ENCODE assay signal across 29 cellular contexts in the genomic region with DNA sequence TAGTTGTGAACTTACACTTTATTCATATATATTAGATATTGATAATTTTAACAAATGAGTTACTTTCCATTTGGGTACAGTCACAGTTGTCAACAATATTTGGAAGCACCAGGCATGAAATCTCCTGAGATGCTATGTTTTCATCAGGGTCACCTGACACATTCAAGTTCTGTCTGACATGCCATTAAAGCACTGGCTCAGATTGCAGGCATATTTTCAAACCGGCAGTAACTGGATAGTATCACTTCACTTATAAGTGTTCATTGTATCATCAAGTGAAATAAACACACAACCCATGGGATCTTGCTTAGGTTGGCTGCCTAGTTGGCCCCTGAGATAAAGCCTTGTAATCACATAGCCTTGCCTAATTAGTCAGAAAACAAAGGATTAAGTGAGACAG. TPM values are rescaled to one million over a fixed set of nuclear protein-coding genes. Genes with fewer than 3 reads are reported as not detected.
"Had no signal": no experiment of that assay in that cellular context is flagged by ENCODE, and none has a peak within 500 bp of the region (broad histone marks: within the 10 kb centered on the region; RNA-seq: fewer than 3 reads in every experiment).

No MANE protein-coding gene starts in this region.

- H3K4me3 ChIP-seq: colonic mucosa, esophagus squamous epithelium, gastrocnemius medialis, smooth muscle cell, stomach, transverse colon, uterus had no signal

- H3K27me3 ChIP-seq: colonic mucosa, gastrocnemius medialis, stomach, transverse colon, uterus had no signal

- H3K4me2 ChIP-seq: smooth muscle cell had no signal

- H3K27ac Mint-ChIP-seq: activated naive CD8-positive, alpha-beta T cell; activated T-cell treated with anti-CD3 and anti-CD28 coated beads, Interleukin-2, amount 50 U/mL, for 24 hours; activated T-helper 2 cell treated with anti-CD3 and anti-CD28 coated beads, Interferon-gamma antibody, Interleukin-2, Interleukin-4, amounts not matched to agents 10 μg/mL and 5 μg/mL and 100 μg/mL, durations not matched to agents 14 hours and 24 hours and 36 hours; mesothelial cell of epicardium; stimulated activated memory B cell treated with anti-CD40 and anti-IgM and Interleukin-4, amounts not matched to agents 10 μg/mL and 1 μg/mL and 100 μg/mL, for 72 hours; WTC11 had no signal

- H3K4me1 ChIP-seq: colonic mucosa, gastrocnemius medialis, stomach, transverse colon, uterus had no signal

- H3K9me3 ChIP-seq: colonic mucosa, esophagus squamous epithelium, gastrocnemius medialis, stomach, transverse colon, uterus had no signal

- DNase-seq: activated CD4-positive, alpha-beta T cell treated with anti-CD3 and anti-CD28 coated beads, Interleukin-2, amount 50 U/mL, for 4 hours; activated CD8-positive, alpha-beta memory T cell treated with anti-CD3 and anti-CD28 coated beads for 24 hours; activated CD8-positive, alpha-beta memory T cell treated with anti-CD3 and anti-CD28 coated beads, Interleukin-2, amount 50 U/mL, for 4 hours; activated naive CD4-positive, alpha-beta T cell; activated T-cell treated with anti-CD3 and anti-CD28 coated beads, Interleukin-2, amount 50 U/mL, for 24 hours; central memory CD4-positive, alpha-beta T cell; colonic mucosa; esophagus squamous epithelium; gastrocnemius medialis; hippocampal formation; kidney glomerular epithelial cell; left ventricle myocardium superior; mammary epithelial cell; posterior cingulate gyrus; stimulated activated CD4-positive, alpha-beta T cell treated with anti-CD3 and anti-CD28 coated beads, Interleukin-15, amount 100 ng/mL, for 24 hours; stomach; T1000; transverse colon; uterus had no signal

- H3K4me1 Mint-ChIP-seq: neural crest cell had no signal

- H3K36me3 ChIP-seq: colonic mucosa, esophagus squamous epithelium, gastrocnemius medialis, stomach, transverse colon, uterus had no signal

- H3K36me3 Mint-ChIP-seq: activated naive CD8-positive, alpha-beta T cell; mesothelial cell of epicardium; WTC11 had no signal

- H3K27ac ChIP-seq: colonic mucosa, esophagus squamous epithelium, gastrocnemius medialis, stomach, transverse colon, uterus had no signal

- H3K27me3 Mint-ChIP-seq: activated naive CD8-positive, alpha-beta T cell; activated T-cell treated with anti-CD3 and anti-CD28 coated beads, Interleukin-2, amount 50 U/mL, for 24 hours; stimulated activated memory B cell treated with anti-CD40 and anti-IgM and Interleukin-4, amounts not matched to agents 10 μg/mL and 1 μg/mL and 100 μg/mL, for 72 hours had no signal

- H3K9me3 Mint-ChIP-seq: activated T-cell treated with anti-CD3 and anti-CD28 coated beads, Interleukin-2, amount 50 U/mL, for 24 hours; activated T-helper 2 cell treated with anti-CD3 and anti-CD28 coated beads, Interferon-gamma antibody, Interleukin-2, Interleukin-4, amounts not matched to agents 10 μg/mL and 5 μg/mL and 100 μg/mL, durations not matched to agents 14 hours and 24 hours and 36 hours; neural crest cell; WTC11 had no signal

- H3K4me3 Mint-ChIP-seq: activated naive CD8-positive, alpha-beta T cell; mesothelial cell of epicardium; neural crest cell; stimulated activated memory B cell treated with anti-CD40 and anti-IgM and Interleukin-4, amounts not matched to agents 10 μg/mL and 1 μg/mL and 100 μg/mL, for 72 hours; WTC11 had no signal

RNA-seq across cellular contexts. Expression of a gene that starts 4.8 kb away (rescaled TPM):
- total RNA-seq: astrocyte, esophagus squamous epithelium, gastrocnemius medialis, left ventricle myocardium superior, mammary epithelial cell, mesothelial cell of epicardium, neural crest cell, omental fat pad, smooth muscle cell, stomach, temporal lobe, transverse colon, uterus had no signal
- polyA plus RNA-seq: mammary epithelial cell, smooth muscle cell, stomach had no signal
